21 cellular contexts compared by ENCODE assay signal in the genomic region with DNA sequence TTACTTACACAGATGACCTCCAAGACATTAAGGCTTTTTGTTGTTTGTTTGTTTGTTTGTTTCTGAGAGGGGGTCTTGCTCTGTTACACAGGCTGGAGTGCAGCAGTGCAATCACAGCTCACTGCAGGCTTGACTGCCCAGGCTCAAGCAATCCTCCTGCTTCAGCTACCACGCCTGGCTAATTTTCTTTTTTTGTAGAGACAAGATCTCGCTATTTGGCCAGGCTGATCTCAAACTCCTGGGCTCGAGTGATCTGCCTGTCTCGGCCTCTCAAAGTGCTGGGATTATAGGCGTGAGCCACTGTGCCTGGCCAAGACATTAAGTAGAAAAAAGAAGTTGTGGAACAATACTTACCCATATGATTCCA. TPM values are rescaled to one million over a fixed set of nuclear protein-coding genes. Genes with fewer than 3 reads are reported as not detected.
DNase-seq lines count a peak whose midpoint lies in the region; FAIRE-seq and TF ChIP-seq lines count a peak whose summit lies in the region.
"Had no signal": no experiment of that assay in that cellular context is flagged by ENCODE, and none has a peak within 500 bp of the region (broad histone marks: within the 10 kb centered on the region; RNA-seq: fewer than 3 reads in every experiment).

No MANE protein-coding gene starts in this region.

- H3K9me3 Mint-ChIP-seq in MCF 10A (ENCODE audit: unreplicated experiment), result no peaks in the 10 kb centered on the region
- H3K9me3 Mint-ChIP-seq: activated CD4-positive, alpha-beta T cell treated with anti-CD3 and anti-CD28 coated beads, Interleukin-2, amount 10 ng/mL, durations not matched to agents 7 days and 5 days; activated naive CD4-positive, alpha-beta T cell treated with anti-CD3 and anti-CD28 coated beads, Interleukin-2, amount 50 U/mL, for 72 hours; naive thymus-derived CD4-positive, alpha-beta T cell had no signal

- intact Hi-C loops in MCF 10A (cut with micrococcal nuclease) (no loop called here), breast epithelium (cut with DNase I; ENCODE audit: low total_unique reads) (no loop called here), thyroid gland (cut with DNase I) (no loop called here)

- DNase-seq in MCF 10A (ENCODE audit: unreplicated experiment) (no peak), breast epithelium (ENCODE audit: low spot score in 2 of 2) (no peak), keratinocyte (ENCODE audit: low read depth, low spot score) (no peak), thyroid gland (peak; percentile 54 to 63), amygdala (lab: John Stamatoyannopoulos, UW) (no peak), trophoblast cell (no peak), mucosa of gallbladder (ENCODE audit: low spot score) (no peak)
- DNase-seq: activated CD4-positive, alpha-beta T cell treated with anti-CD3 and anti-CD28 coated beads, Interleukin-2, amount 10 ng/mL, durations not matched to agents 7 days and 5 days; DMS53; erythroblast; GOT3; naive thymus-derived CD4-positive, alpha-beta T cell; NCI-H2171 treated with DMSO at 0.1 percent for 48 hours; NCI-H748 treated with DMSO at 0.1 percent for 48 hours; Peyer's patch; stimulated activated CD4-positive, alpha-beta T cell treated with anti-CD3 and anti-CD28 coated beads, Interleukin-2, amount 100 ng/mL, for 48 hours had no signal

- peak overlapping the region; percentile 85 for H3K27ac Mint-ChIP-seq in MCF 10A (ENCODE audit: low read depth, unreplicated experiment)

- H4K12ac ChIP-seq in trophoblast cell (ENCODE audit: low read depth, low read length), result no peak overlapping the region

- H3K4ac ChIP-seq in trophoblast cell (ENCODE audit: low read depth, low read length), result no peak overlapping the region

- no peak overlapping the region for H3K4me3 Mint-ChIP-seq in MCF 10A (ENCODE audit: unreplicated experiment)
- H3K4me3 Mint-ChIP-seq: activated CD4-positive, alpha-beta T cell treated with anti-CD3 and anti-CD28 coated beads, Interleukin-2, amount 10 ng/mL, durations not matched to agents 7 days and 5 days had no signal

- H3K23ac ChIP-seq in trophoblast cell (ENCODE audit: low read length), result no peak overlapping the region

- H4K8ac ChIP-seq in trophoblast cell (ENCODE audit: low read depth, low read length), result no peak overlapping the region

- H3K14ac ChIP-seq in trophoblast cell (ENCODE audit: low read length), result no peak overlapping the region

- H3K79me1 ChIP-seq in trophoblast cell (ENCODE audit: low read length), result peaks cover 21% of the 10 kb centered on the region

- no peaks in the 10 kb centered on the region for H3K4me1 ChIP-seq in breast epithelium
- H3K4me1 ChIP-seq in keratinocyte (ENCODE audit: control insufficient read depth, extremely low read depth, insufficient read depth, low read length), result peaks cover 49% of the 10 kb centered on the region
- H3K4me1 ChIP-seq in thyroid gland, result peaks cover 19 to 54% of the 10 kb centered on the region in 2 donors
- peaks cover 28% of the 10 kb centered on the region in 2 experiments for H3K4me1 ChIP-seq in trophoblast cell (ENCODE audit: control insufficient read depth in 1 of 2, insufficient read depth in 2 of 2, low read length in 2 of 2)

- no peak overlapping the region for H2BK12ac ChIP-seq in trophoblast cell (ENCODE audit: low read length)

- H3K36me3 Mint-ChIP-seq in MCF 10A (ENCODE audit: insufficient read depth, unreplicated experiment), result peaks cover 11% of the 10 kb centered on the region
- H3K36me3 Mint-ChIP-seq: activated naive CD4-positive, alpha-beta T cell treated with anti-CD3 and anti-CD28 coated beads, Interleukin-2, amount 50 U/mL, for 72 hours; naive thymus-derived CD4-positive, alpha-beta T cell had no signal

- no peak overlapping the region for H3K4me3 ChIP-seq in breast epithelium
- no peak overlapping the region for H3K4me3 ChIP-seq in keratinocyte (ENCODE audit: control insufficient read depth in 2 of 3, extremely low read depth in 1 of 3, insufficient read depth in 2 of 3, low read depth in 1 of 3, low read length in 3 of 3)
- no peak overlapping the region for H3K4me3 ChIP-seq in thyroid gland (replicated peaks in 1 of 3)
- no peak overlapping the region for H3K4me3 ChIP-seq in trophoblast cell (ENCODE audit: low read depth, low read length)
- H3K4me3 ChIP-seq: Peyer's patch, thoracic aorta had no signal

- H4K20me1 ChIP-seq in keratinocyte (ENCODE audit: control insufficient read depth, extremely low read depth, insufficient read depth, low read length), result no peaks in the 10 kb centered on the region

- no peaks in the 10 kb centered on the region for H3K27me3 Mint-ChIP-seq in MCF 10A (ENCODE audit: insufficient read depth, unreplicated experiment)
- H3K27me3 Mint-ChIP-seq: activated CD4-positive, alpha-beta T cell treated with anti-CD3 and anti-CD28 coated beads, Interleukin-2, amount 10 ng/mL, durations not matched to agents 7 days and 5 days; naive thymus-derived CD4-positive, alpha-beta T cell had no signal

- H3K4me2 ChIP-seq in keratinocyte (ENCODE audit: control insufficient read depth, extremely low read depth, insufficient read depth, low read depth, low read length) (peak overlapping the region; percentile 63), trophoblast cell (ENCODE audit: low read length) (no peak overlapping the region)

- CTCF ChIA-PET in MCF 10A (lab: Yijun Ruan, JAX), result interaction anchor here (0.7 to 1.4 kb wide), 3 partner anchors 16 to 1080 kb away, joined by 3 read pairs; partner anchors contain the start of gene ID3

- no peak for FAIRE-seq in keratinocyte (lab: Jason Lieb, UNC)
- FAIRE-seq: A204.1, bronchial epithelial cell had no signal

- H3K36me3 ChIP-seq in breast epithelium (no peaks in the 10 kb centered on the region), keratinocyte (ENCODE audit: control insufficient read depth in 2 of 2, extremely low read depth in 1 of 2, insufficient read depth in 2 of 2, low read length in 2 of 2) (no peaks in the 10 kb centered on the region), thyroid gland (no peaks in the 10 kb centered on the region), trophoblast cell (ENCODE audit: control insufficient read depth in 1 of 2, insufficient read depth in 2 of 2, low read length in 2 of 2) (no peaks in the 10 kb centered on the region)
- H3K36me3 ChIP-seq: Peyer's patch, thoracic aorta had no signal

- WGBS in thyroid gland, 2 donors, result 34 to 35% methylated on average over 5 of the region's 5 CpGs
- WGBS in trophoblast cell (ENCODE audit: extremely low coverage, insufficient coverage, insufficient read length), result no CpG with 5 or more reads among the region's 5 CpGs

- H3K18ac ChIP-seq in trophoblast cell (ENCODE audit: low read length), result no peak overlapping the region

- H3K9ac ChIP-seq in keratinocyte (ENCODE audit: control insufficient read depth, extremely low read depth, insufficient read depth, low read length), result peak overlapping the region; percentile 49
- H3K9ac ChIP-seq in trophoblast cell (ENCODE audit: low read length), result no peak overlapping the region

- no peak overlapping the region for H2BK120ac ChIP-seq in trophoblast cell (ENCODE audit: insufficient read depth, low read length, poor library complexity)

- H3K4me1 Mint-ChIP-seq in MCF 10A (ENCODE audit: insufficient read depth, unreplicated experiment), result peaks cover 74% of the 10 kb centered on the region

- H4K91ac ChIP-seq in trophoblast cell (ENCODE audit: low read depth, low read length), result no peak overlapping the region

- POLR2A ChIA-PET in MCF 10A (lab: Yijun Ruan, JAX), result interaction anchor here (1.0 to 14.5 kb wide), 4 partner anchors 9 to 102 kb away, joined by 3 to 622 read pairs (median 8); partner anchors contain the start of genes ID3 and RPL11

- H3K27me3 ChIP-seq in breast epithelium, result no peaks in the 10 kb centered on the region
- no peaks in the 10 kb centered on the region for H3K27me3 ChIP-seq in keratinocyte (ENCODE audit: control insufficient read depth, extremely low read depth, insufficient read depth, low read length)
- H3K27me3 ChIP-seq in thyroid gland, result no peaks in the 10 kb centered on the region
- no peaks in the 10 kb centered on the region for H3K27me3 ChIP-seq in trophoblast cell (ENCODE audit: insufficient read depth, low read length)
- H3K27me3 ChIP-seq: Peyer's patch had no signal

- TF ChIP-seq POLR2A in breast epithelium (IDR thresholded peaks at IDR 0.05) (no peak), Raji (IDR thresholded peaks at IDR 0.05; ENCODE audit: insufficient read depth, low read depth, low read length) (0 out of 2 replicates have a peak, but pooled peaks have one; percentile 20), thyroid gland (IDR thresholded peaks at IDR 0.05) (no peak)

- no peaks in the 10 kb centered on the region for H3K9me1 ChIP-seq in keratinocyte (ENCODE audit: control insufficient read depth, extremely low read depth, insufficient read depth, low read length)

- no peak overlapping the region for H2BK5ac ChIP-seq in trophoblast cell (ENCODE audit: low read depth, low read length, poor library complexity)

- TF ChIP-seq CTCF in MCF 10A (IDR thresholded peaks at IDR 0.05; ENCODE audit: unreplicated experiment) (no peak), breast epithelium (IDR thresholded peaks at IDR 0.05) (no peak), keratinocyte (optimal IDR thresholded peaks at IDR 0.05 in 1 of 3, IDR thresholded peaks at IDR 0.05 in 1 of 3, conservative IDR thresholded peaks at IDR 0.05 in 1 of 3; ENCODE audit: extremely low read depth in 1 of 3, insufficient read depth in 2 of 3, low read length in 3 of 3) (no peak), thyroid gland (IDR thresholded peaks at IDR 0.05) (no peak)

- dilution Hi-C loops in keratinocyte (cut with MboI; ENCODE audit: extremely low pct_ligation_motif_present, low sequenced_read_pairs), result no loop called here

- no TSS peak for BruUV-seq in MCF 10A (replicated peaks; lab: Mats Ljungman, UMichigan)

- H2AFZ ChIP-seq in keratinocyte (ENCODE audit: control insufficient read depth, low read length) (no peak overlapping the region), trophoblast cell (ENCODE audit: insufficient read depth, low read length, poor library complexity) (no peak overlapping the region)

- no peaks in the 10 kb centered on the region for H3K79me2 ChIP-seq in keratinocyte (ENCODE audit: control insufficient read depth, insufficient read depth, low read length)
- peaks cover 1% of the 10 kb centered on the region for H3K79me2 ChIP-seq in trophoblast cell (ENCODE audit: control insufficient read depth, insufficient read depth, low read length, poor library complexity)

- H3K27ac ChIP-seq in breast epithelium, result no peak overlapping the region
- peak overlapping the region; percentile 63 for H3K27ac ChIP-seq in keratinocyte (ENCODE audit: control insufficient read depth, insufficient read depth, low read length)
- peak overlapping the region; percentile 3 to 9 (median 7) for H3K27ac ChIP-seq in thyroid gland
- no peak overlapping the region for H3K27ac ChIP-seq in trophoblast cell (ENCODE audit: low read depth, low read length)
- H3K27ac ChIP-seq: thoracic aorta had no signal

- H2AK5ac ChIP-seq in trophoblast cell (ENCODE audit: low read length), result no peak overlapping the region

- H3K9me3 ChIP-seq in breast epithelium, result no peaks in the 10 kb centered on the region
- H3K9me3 ChIP-seq in keratinocyte (ENCODE audit: control insufficient read depth, low read depth, low read length), result no peaks in the 10 kb centered on the region
- no peaks in the 10 kb centered on the region for H3K9me3 ChIP-seq in thyroid gland
- H3K9me3 ChIP-seq in trophoblast cell (ENCODE audit: insufficient read depth, low read depth, low read length), result no peaks in the 10 kb centered on the region
- H3K9me3 ChIP-seq: Peyer's patch, thoracic aorta had no signal

RNA-seq across cellular contexts. Expression of gene ID3, which starts 30.2 kb away (rescaled TPM):
- total RNA-seq in MCF 10A (2022) (15.7 and 34.8 TPM in 2 replicates), breast epithelium (100 to 1,000 TPM in 1 of 3 donors, 10 to 100 TPM in 2; 79.9 to 133 (median 90.9) TPM), thyroid gland (100 to 1,000 TPM; 279 to 388 (median 343) TPM), mucosa of gallbladder (48.9 TPM)
- polyA plus RNA-seq in keratinocyte, result 12.7 to 62.4 TPM (median 38.0 TPM) in 3 replicates
- polyA plus RNA-seq in keratinocyte (2011; ENCODE audit: low read depth), result 81.8 TPM
- polyA plus RNA-seq in keratinocyte (2011; cell fraction: cytosol; rRNA removed), result 40.0 and 63.5 TPM in 2 replicates
- 90.9 and 100.0 TPM in 2 replicates for polyA plus RNA-seq in keratinocyte (2011; cell fraction: nucleus; rRNA removed)
- polyA plus RNA-seq in keratinocyte (2012; ENCODE audit: low replicate concordance), result 15.2 and 117 TPM in 2 replicates
- polyA minus RNA-seq in keratinocyte, result 16.4 to 32.4 TPM (median 23.3 TPM) in 3 replicates
- polyA minus RNA-seq in keratinocyte (2011; cell fraction: cytosol; rRNA and poly(A)+ RNA removed), result 81.9 TPM
- polyA minus RNA-seq in keratinocyte (2011; cell fraction: nucleus; rRNA and poly(A)+ RNA removed), result 41.0 and 43.1 TPM in 2 replicates
- 335 and 340 TPM in 2 replicates for polyA plus RNA-seq in trophoblast cell (2013)

RNA-seq across cellular contexts. Expression of gene E2F2, which starts 58.5 kb away (rescaled TPM):
- total RNA-seq in MCF 10A (2022) (0.32 and 0.89 TPM in 2 replicates), breast epithelium (under 1 TPM; under 0.01 to 0.73 (median 0.33) TPM), thyroid gland (under 1 TPM in 3 of 4 donors, not detected in 1; 0.10 to 0.27 (median 0.17) TPM), mucosa of gallbladder (0.46 TPM)
- 0.05 to 0.12 TPM (median 0.06 TPM) in 3 replicates for polyA plus RNA-seq in keratinocyte
- polyA plus RNA-seq in keratinocyte (2011; ENCODE audit: low read depth), result 0.10 TPM
- polyA plus RNA-seq in keratinocyte (2011; cell fraction: cytosol; rRNA removed), result 0.03 and 0.06 TPM in 2 replicates
- polyA plus RNA-seq in keratinocyte (2011; cell fraction: nucleus; rRNA removed), result 0.13 TPM in 2 replicates
- polyA plus RNA-seq in keratinocyte (2012; ENCODE audit: low replicate concordance), result 0.20 and 0.23 TPM in 2 replicates
- polyA minus RNA-seq in keratinocyte, result 0.10 to 1.4 TPM (median 0.20 TPM) in 3 replicates
- polyA minus RNA-seq in keratinocyte (2011; cell fraction: cytosol; rRNA and poly(A)+ RNA removed), result 0.77 TPM
- 0.11 and 0.16 TPM in 2 replicates for polyA minus RNA-seq in keratinocyte (2011; cell fraction: nucleus; rRNA and poly(A)+ RNA removed)
- polyA plus RNA-seq in trophoblast cell (2013), result 1.2 and 1.3 TPM in 2 replicates
- polyA plus RNA-seq: naive thymus-derived CD4-positive, alpha-beta T cell had no signal

Comparison
In these comparisons a context has a peak if more than half of its experiments do, and no peak if none do; other contexts are left out.
1. DNase-seq: peak in thyroid gland (2 of 2); none in MCF 10A (single experiment), breast epithelium (0 of 2), keratinocyte (single experiment), amygdala (0 of 56), trophoblast cell (0 of 2) and mucosa of gallbladder (single experiment).
2. H3K27ac ChIP-seq: peak in keratinocyte (single experiment) and thyroid gland (3 of 3); none in breast epithelium (0 of 2) and trophoblast cell (single experiment).